Comparison of ENCODE assay signal across 8 cellular contexts in the genomic region with DNA sequence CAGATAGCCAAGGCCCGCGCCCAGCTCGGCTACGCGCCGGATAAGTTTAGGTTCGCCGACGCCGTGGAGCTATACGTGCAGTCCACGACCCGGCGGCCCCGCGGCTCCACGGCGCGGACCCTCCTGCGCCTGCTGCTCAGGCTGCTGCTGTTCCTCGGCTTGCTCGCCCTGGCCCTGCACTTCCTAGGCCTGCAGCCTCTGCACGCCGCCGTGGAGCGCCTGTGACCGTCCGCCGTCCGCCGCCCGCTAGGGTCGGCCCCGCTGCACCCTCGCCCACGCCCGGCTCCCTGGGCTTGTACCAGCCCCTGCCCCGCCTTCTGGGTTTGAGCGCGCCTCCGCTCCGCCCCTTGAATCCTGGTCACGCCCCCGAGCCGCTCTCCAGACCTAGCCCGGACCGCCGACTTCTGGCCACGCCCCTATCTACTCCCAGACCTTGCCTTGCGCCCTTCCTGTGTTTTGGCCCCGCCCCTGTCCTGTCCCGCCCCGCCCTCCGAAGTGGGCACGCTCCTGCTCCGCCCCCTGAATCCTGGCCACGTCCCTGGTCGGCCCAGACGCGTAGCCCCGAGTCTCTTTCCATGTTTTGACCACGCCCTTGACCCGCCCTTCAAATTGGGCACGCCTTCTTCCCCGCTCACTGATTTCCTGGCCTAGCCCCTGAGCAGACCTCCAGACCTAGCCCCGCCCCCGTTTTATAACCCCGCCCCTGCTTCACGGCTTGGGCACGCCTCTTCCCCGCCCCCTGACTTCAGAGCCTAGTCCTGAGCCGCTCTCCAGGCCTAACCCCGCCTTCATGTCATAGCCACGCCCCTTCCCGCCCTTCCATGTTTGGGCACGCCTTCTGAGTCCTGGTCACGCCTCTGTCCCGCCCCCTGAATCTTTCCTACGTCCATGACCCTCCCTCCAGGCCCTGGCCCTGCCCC. TPM values are rescaled to one million over a fixed set of nuclear protein-coding genes. Genes with fewer than 3 reads are reported as not detected.
DNase-seq lines count a peak whose midpoint lies in the region; ATAC-seq, FAIRE-seq and TF ChIP-seq lines count a peak whose summit lies in the region.

No MANE protein-coding gene starts in this region.

- H3K4me1 ChIP-seq in keratinocyte (ENCODE audit: control insufficient read depth, extremely low read depth, insufficient read depth, low read length): peaks cover 34% of the 10 kb centered on the region

- H3K9me1 ChIP-seq in keratinocyte (ENCODE audit: control insufficient read depth, extremely low read depth, insufficient read depth, low read length): no peaks in the 10 kb centered on the region

- peak overlapping the region; percentile 99 for H3K27ac Mint-ChIP-seq in central memory CD8-positive, alpha-beta T cell (ENCODE audit: low read depth)

- DNase-seq in AG20443 (ENCODE audit: low spot score): peak; percentile 97
- peak; percentile 100 for DNase-seq in NCI-H345 treated with DMSO at 0.1 percent for 48 hours (lab: John Stamatoyannopoulos, UW; ENCODE audit: unreplicated experiment)
- peak; percentile 99 for DNase-seq in activated CD4-positive, CD25-positive, alpha-beta regulatory T cell treated with anti-CD3 and anti-CD28 coated beads, Interleukin-2, amount 50 U/mL, for 16 hours (ENCODE audit: low read depth, low spot score)
- peak; percentile 99 for DNase-seq in central memory CD8-positive, alpha-beta T cell (ENCODE audit: low spot score in 2 of 2)
- DNase-seq in keratinocyte (ENCODE audit: low read depth, low spot score): peak; percentile 100
- DNase-seq in stimulated activated CD4-positive, alpha-beta T cell treated with anti-CD3 and anti-CD28 coated beads, Interleukin-12 subunit alpha, Interleukin-12 subunit beta, amount 100 ng/mL, for 48 hours (ENCODE audit: low read depth in 2 of 3, low spot score in 1 of 3): peak; percentile 99 to 100 (median 100)

- H3K4me3 Mint-ChIP-seq in central memory CD8-positive, alpha-beta T cell: peak overlapping the region; percentile 82

- peak overlapping the region; percentile 61 to 81 (median 74) for H3K4me3 ChIP-seq in keratinocyte (ENCODE audit: control insufficient read depth in 2 of 3, extremely low read depth in 1 of 3, insufficient read depth in 2 of 3, low read depth in 1 of 3, low read length in 3 of 3)

- peaks cover 69% of the 10 kb centered on the region for H3K4me1 Mint-ChIP-seq in central memory CD8-positive, alpha-beta T cell

- peak overlapping the region; percentile 95 for H3K27ac ChIP-seq in keratinocyte (ENCODE audit: control insufficient read depth, insufficient read depth, low read length)

- H3K27me3 Mint-ChIP-seq in central memory CD8-positive, alpha-beta T cell: peaks cover 5% of the 10 kb centered on the region

- H3K9ac ChIP-seq in keratinocyte (ENCODE audit: control insufficient read depth, extremely low read depth, insufficient read depth, low read length): peak overlapping the region; percentile 88

- no peaks in the 10 kb centered on the region for H4K20me1 ChIP-seq in keratinocyte (ENCODE audit: control insufficient read depth, extremely low read depth, insufficient read depth, low read length)

- H3K36me3 ChIP-seq in keratinocyte (ENCODE audit: control insufficient read depth in 2 of 2, extremely low read depth in 1 of 2, insufficient read depth in 2 of 2, low read length in 2 of 2): no peaks in the 10 kb centered on the region

- peaks cover 15% of the 10 kb centered on the region for H3K9me3 Mint-ChIP-seq in central memory CD8-positive, alpha-beta T cell

- dilution Hi-C loops in keratinocyte (cut with MboI; ENCODE audit: extremely low pct_ligation_motif_present, low sequenced_read_pairs): no loop called here

- peak overlapping the region; percentile 90 for H2AFZ ChIP-seq in keratinocyte (ENCODE audit: control insufficient read depth, low read length)

- H3K36me3 Mint-ChIP-seq in central memory CD8-positive, alpha-beta T cell (ENCODE audit: insufficient read depth): peaks cover 47% of the 10 kb centered on the region

- H3K4me2 ChIP-seq in keratinocyte (ENCODE audit: control insufficient read depth, extremely low read depth, insufficient read depth, low read depth, low read length): peak overlapping the region; percentile 99

- H3K9me3 ChIP-seq in keratinocyte (ENCODE audit: control insufficient read depth, low read depth, low read length): no peaks in the 10 kb centered on the region

- H3K27me3 ChIP-seq in keratinocyte (ENCODE audit: control insufficient read depth, extremely low read depth, insufficient read depth, low read length): no peaks in the 10 kb centered on the region

- H3K79me2 ChIP-seq in keratinocyte (ENCODE audit: control insufficient read depth, insufficient read depth, low read length): no peaks in the 10 kb centered on the region

- FAIRE-seq in keratinocyte (lab: Jason Lieb, UNC): peak; percentile 60

- no peak for TF ChIP-seq CTCF in keratinocyte (optimal IDR thresholded peaks at IDR 0.05 in 1 of 3, IDR thresholded peaks at IDR 0.05 in 1 of 3, conservative IDR thresholded peaks at IDR 0.05 in 1 of 3; ENCODE audit: extremely low read depth in 1 of 3, insufficient read depth in 2 of 3, low read length in 3 of 3)

- ATAC-seq in GM19035 (IDR thresholded peaks at IDR 0.05; ENCODE audit: unreplicated experiment): peak; percentile 66
- ATAC-seq in HG03342 (IDR thresholded peaks at IDR 0.05; ENCODE audit: unreplicated experiment): peak; percentile 58
- peak; percentile 65 for ATAC-seq in central memory CD8-positive, alpha-beta T cell (replicated peaks; ENCODE audit: extremely low read depth, poor library complexity, severe bottlenecking)

RNA-seq across cellular contexts. Expression of a gene that starts 15.6 kb away (rescaled TPM):
- 6.5 to 13.0 TPM (median 7.3 TPM) in 3 replicates for polyA plus RNA-seq in keratinocyte
- polyA plus RNA-seq in keratinocyte (2011; ENCODE audit: low read depth): 1.6 TPM
- polyA plus RNA-seq in keratinocyte (2011; cell fraction: cytosol; rRNA removed): 4.3 and 5.6 TPM in 2 replicates
- polyA plus RNA-seq in keratinocyte (2011; cell fraction: nucleus; rRNA removed): 23.8 and 32.8 TPM in 2 replicates
- polyA plus RNA-seq in keratinocyte (2012; ENCODE audit: low replicate concordance): 2.5 and 10.5 TPM in 2 replicates
- 27.6 to 53.1 TPM (median 28.7 TPM) in 3 replicates for polyA minus RNA-seq in keratinocyte
- 17.3 TPM for polyA minus RNA-seq in keratinocyte (2011; cell fraction: cytosol; rRNA and poly(A)+ RNA removed)
- 9.8 and 17.9 TPM in 2 replicates for polyA minus RNA-seq in keratinocyte (2011; cell fraction: nucleus; rRNA and poly(A)+ RNA removed)

RNA-seq across cellular contexts. Expression of a gene that starts 28.1 kb away (rescaled TPM):
- not detected in 3 replicates for polyA plus RNA-seq in keratinocyte
- polyA plus RNA-seq in keratinocyte (2011; ENCODE audit: low read depth): not detected
- not detected in 2 replicates for polyA plus RNA-seq in keratinocyte (2011; cell fraction: cytosol; rRNA removed)
- polyA plus RNA-seq in keratinocyte (2011; cell fraction: nucleus; rRNA removed): not detected in 2 replicates
- not detected in 2 replicates for polyA plus RNA-seq in keratinocyte (2012; ENCODE audit: low replicate concordance)
- polyA minus RNA-seq in keratinocyte: 0.33 TPM in 1 of 3 replicates, not detected in the others
- not detected for polyA minus RNA-seq in keratinocyte (2011; cell fraction: cytosol; rRNA and poly(A)+ RNA removed)
- polyA minus RNA-seq in keratinocyte (2011; cell fraction: nucleus; rRNA and poly(A)+ RNA removed): not detected in 2 replicates

Comparison
In these comparisons a context has a peak if more than half of its experiments do, and no peak if none do; other contexts are left out.
1. Peak in every context shown above with its lines: DNase-seq, ATAC-seq, H3K4me3 ChIP-seq and H3K27ac ChIP-seq.